In the genomic region with DNA sequence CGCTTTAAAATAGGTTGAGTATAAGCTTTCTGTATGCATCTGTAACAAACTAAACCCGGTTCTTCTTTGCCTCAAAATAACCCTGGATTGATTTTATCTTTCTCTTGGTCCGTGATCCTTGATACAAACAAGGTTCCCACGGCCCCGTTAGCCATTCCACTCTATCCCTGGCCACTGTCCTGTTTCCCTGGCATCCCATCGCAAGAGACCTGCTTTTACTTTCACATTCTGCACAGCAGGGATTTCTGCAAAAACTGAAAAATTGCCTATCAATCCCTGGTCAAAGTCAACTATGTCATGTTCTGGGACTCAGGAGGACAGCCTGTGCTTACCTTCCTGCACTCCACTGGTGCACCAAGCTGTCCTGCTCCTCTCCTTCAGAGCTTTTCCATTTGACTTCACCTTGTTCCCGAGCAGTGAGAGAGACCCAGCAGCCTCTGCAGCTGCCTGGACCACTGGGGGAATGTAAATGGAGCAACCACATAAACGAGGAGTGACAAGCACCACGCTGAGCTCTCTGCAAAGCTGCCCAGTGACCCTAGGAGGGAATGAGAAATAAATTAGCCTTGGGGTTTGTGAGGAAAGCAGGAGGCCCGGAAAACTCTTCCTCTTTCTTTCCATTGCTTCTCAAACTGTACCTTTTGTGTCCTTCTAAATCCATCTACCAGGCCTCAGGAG, we compare ENCODE assay signal across 1 cellular context.
TF ChIP-seq lines count a peak whose summit lies in the region.

No MANE protein-coding gene starts in this region.

TF ChIP-seq in WTC11, 78 proteins besides CTCF, POLR2A, EP300 and RAD21 (continued from another document):
- TF ChIP-seq, protein P1, sequence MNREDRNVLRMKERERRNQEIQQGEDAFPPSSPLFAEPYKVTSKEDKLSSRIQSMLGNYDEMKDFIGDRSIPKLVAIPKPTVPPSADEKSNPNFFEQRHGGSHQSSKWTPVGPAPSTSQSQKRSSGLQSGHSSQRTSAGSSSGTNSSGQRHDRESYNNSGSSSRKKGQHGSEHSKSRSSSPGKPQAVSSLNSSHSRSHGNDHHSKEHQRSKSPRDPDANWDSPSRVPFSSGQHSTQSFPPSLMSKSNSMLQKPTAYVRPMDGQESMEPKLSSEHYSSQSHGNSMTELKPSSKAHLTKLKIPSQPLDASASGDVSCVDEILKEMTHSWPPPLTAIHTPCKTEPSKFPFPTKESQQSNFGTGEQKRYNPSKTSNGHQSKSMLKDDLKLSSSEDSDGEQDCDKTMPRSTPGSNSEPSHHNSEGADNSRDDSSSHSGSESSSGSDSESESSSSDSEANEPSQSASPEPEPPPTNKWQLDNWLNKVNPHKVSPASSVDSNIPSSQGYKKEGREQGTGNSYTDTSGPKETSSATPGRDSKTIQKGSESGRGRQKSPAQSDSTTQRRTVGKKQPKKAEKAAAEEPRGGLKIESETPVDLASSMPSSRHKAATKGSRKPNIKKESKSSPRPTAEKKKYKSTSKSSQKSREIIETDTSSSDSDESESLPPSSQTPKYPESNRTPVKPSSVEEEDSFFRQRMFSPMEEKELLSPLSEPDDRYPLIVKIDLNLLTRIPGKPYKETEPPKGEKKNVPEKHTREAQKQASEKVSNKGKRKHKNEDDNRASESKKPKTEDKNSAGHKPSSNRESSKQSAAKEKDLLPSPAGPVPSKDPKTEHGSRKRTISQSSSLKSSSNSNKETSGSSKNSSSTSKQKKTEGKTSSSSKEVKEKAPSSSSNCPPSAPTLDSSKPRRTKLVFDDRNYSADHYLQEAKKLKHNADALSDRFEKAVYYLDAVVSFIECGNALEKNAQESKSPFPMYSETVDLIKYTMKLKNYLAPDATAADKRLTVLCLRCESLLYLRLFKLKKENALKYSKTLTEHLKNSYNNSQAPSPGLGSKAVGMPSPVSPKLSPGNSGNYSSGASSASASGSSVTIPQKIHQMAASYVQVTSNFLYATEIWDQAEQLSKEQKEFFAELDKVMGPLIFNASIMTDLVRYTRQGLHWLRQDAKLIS (CRISPR knock-in tag; IDR thresholded peaks at IDR 0.05; ENCODE audit: borderline replicate concordance): no peak
- TF ChIP-seq ESRRA (CRISPR knock-in tag; IDR thresholded peaks at IDR 0.05; ENCODE audit: borderline replicate concordance): no peak
- TF ChIP-seq ZNF416 (CRISPR knock-in tag; IDR thresholded peaks at IDR 0.05): no peak
